In the genomic region with DNA sequence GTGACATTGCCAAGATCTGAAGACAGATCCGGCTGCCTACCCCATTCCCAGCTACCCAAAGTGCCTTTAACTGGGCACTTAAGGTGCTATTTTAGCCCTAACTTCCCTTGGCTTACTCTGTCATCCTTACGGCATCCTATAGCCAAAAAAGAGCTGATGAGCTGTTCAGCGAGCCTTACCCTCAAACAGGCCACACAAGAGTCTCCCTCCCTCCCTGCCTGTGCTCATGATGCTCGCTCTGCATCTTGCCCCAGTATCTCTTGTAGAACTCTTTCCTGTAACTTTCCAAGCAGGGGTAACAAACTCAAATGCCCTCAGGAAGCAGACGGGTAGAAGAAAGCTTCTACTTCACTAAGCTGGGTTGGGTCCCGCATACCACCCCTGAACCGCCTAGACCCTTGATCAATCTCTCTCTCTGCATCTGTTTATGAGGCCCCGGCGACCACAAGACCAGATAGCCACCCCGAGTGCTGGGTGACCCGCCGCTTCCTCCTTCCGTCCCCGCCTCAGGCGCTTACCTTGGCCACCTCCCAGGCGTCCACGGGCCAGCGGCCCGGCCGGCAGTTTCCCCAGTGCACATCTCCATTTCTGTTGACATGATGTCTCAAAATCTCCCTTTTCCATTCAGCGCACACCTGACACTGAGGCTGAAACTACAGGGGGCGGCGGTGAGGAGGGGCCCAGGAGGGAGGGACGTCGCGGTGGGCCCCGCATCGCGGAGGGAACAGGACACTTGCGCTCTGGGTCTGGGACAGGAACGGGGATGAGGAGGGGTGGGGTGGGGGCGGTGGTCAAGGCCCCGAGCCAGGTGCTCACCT, we compare ENCODE assay signal across 8 cellular contexts. TPM values are rescaled to one million over a fixed set of nuclear protein-coding genes. Genes with fewer than 3 reads are reported as not detected.
DNase-seq lines count a peak whose midpoint lies in the region; ATAC-seq and TF ChIP-seq lines count a peak whose summit lies in the region.

No MANE protein-coding gene starts in this region.

- intact Hi-C loops in activated CD4-positive, alpha-beta T cell treated with anti-CD3 and anti-CD28 coated beads, Interleukin-2, amount 10 ng/mL, durations not matched to agents 24 days and 14 days (cut with micrococcal nuclease), result loop anchor here (1.0 to 10.0 kb wide), 8 partner anchors 66 to 1844 kb away; a partner anchor contains a TSS
- intact Hi-C loops in lower leg skin (cut with DNase I; ENCODE audit: low total_unique reads), result no loop called here

- H3K4me3 ChIP-seq in LNCaP clone FGC (ENCODE audit: low read depth, low read length) (peak overlapping the region; percentile 71), lower leg skin (ENCODE audit: low read depth, poor library complexity, severe bottlenecking) (peak overlapping the region; percentile 60)

- WGBS in lower leg skin, 2 donors, result 1 to 14% methylated on average over 20 to 32 of the region's 33 CpGs

- TF ChIP-seq CTCF in LNCaP clone FGC (IDR thresholded peaks at IDR 0.05; ENCODE audit: control insufficient read depth, extremely low read depth, insufficient read depth) (no peak), lower leg skin (IDR thresholded peaks at IDR 0.05) (no peak)

- peaks cover 29% of the 10 kb centered on the region for H3K36me3 Mint-ChIP-seq in activated CD4-positive, alpha-beta T cell treated with anti-CD3 and anti-CD28 coated beads, Interleukin-2, amount 10 ng/mL, durations not matched to agents 24 days and 14 days (ENCODE audit: low read depth)

- no peak for TF ChIP-seq POLR2A in lower leg skin (IDR thresholded peaks at IDR 0.05)

- no peaks in the 10 kb centered on the region for H3K9me3 Mint-ChIP-seq in activated CD4-positive, alpha-beta T cell treated with anti-CD3 and anti-CD28 coated beads, Interleukin-2, amount 10 ng/mL, durations not matched to agents 24 days and 14 days

- H3K27me3 Mint-ChIP-seq in activated CD4-positive, alpha-beta T cell treated with anti-CD3 and anti-CD28 coated beads, Interleukin-2, amount 10 ng/mL, durations not matched to agents 24 days and 14 days, result no peaks in the 10 kb centered on the region

- ATAC-seq in GM21786 (IDR thresholded peaks at IDR 0.05; ENCODE audit: unreplicated experiment), result peak; percentile 11
- no peak for ATAC-seq in GM18873 (IDR thresholded peaks at IDR 0.05; ENCODE audit: low FRiP score, unreplicated experiment)

- DNase-seq in EH (ENCODE audit: low read depth), result peak; percentile 54
- DNase-seq in LNCaP clone FGC (ENCODE audit: low read depth), result no peak
- DNase-seq in activated CD4-positive, alpha-beta T cell treated with anti-CD3 and anti-CD28 coated beads, Interleukin-2, amount 10 ng/mL, durations not matched to agents 24 days and 14 days, result peak; percentile 78
- peak; percentile 58 for DNase-seq in ecto neural progenitor cell (ENCODE audit: low spot score)
- DNase-seq in lower leg skin (ENCODE audit: low spot score in 2 of 2), result peak; percentile 16 to 87
- DNase-seq in stimulated activated naive CD4-positive, alpha-beta T cell treated with Interleukin-2 at 50 U/mL for 16 hours (lab: John Stamatoyannopoulos, UW), result peak; percentile 12

- peak overlapping the region; percentile 90 for H3K27ac Mint-ChIP-seq in activated CD4-positive, alpha-beta T cell treated with anti-CD3 and anti-CD28 coated beads, Interleukin-2, amount 10 ng/mL, durations not matched to agents 24 days and 14 days

- H3K4me1 Mint-ChIP-seq in activated CD4-positive, alpha-beta T cell treated with anti-CD3 and anti-CD28 coated beads, Interleukin-2, amount 10 ng/mL, durations not matched to agents 24 days and 14 days, result peaks cover 27% of the 10 kb centered on the region

- peak overlapping the region; percentile 91 for H3K4me3 Mint-ChIP-seq in activated CD4-positive, alpha-beta T cell treated with anti-CD3 and anti-CD28 coated beads, Interleukin-2, amount 10 ng/mL, durations not matched to agents 24 days and 14 days

RNA-seq across cellular contexts. Expression of a gene that starts 0.7 kb away (rescaled TPM):
- 16.6 and 16.8 TPM in 2 replicates for total RNA-seq in activated CD4-positive, alpha-beta T cell treated with anti-CD3 and anti-CD28 coated beads, Interleukin-2, amount 10 ng/mL, durations not matched to agents 24 days and 14 days
- 10 to 100 TPM; 15.1 to 21.6 (median 15.3) TPM for total RNA-seq in lower leg skin

RNA-seq across cellular contexts. Expression of a gene that starts 23.5 kb away (rescaled TPM):
- total RNA-seq in activated CD4-positive, alpha-beta T cell treated with anti-CD3 and anti-CD28 coated beads, Interleukin-2, amount 10 ng/mL, durations not matched to agents 24 days and 14 days, result not detected in 2 replicates
- not detected for total RNA-seq in lower leg skin
